In the genomic region with DNA sequence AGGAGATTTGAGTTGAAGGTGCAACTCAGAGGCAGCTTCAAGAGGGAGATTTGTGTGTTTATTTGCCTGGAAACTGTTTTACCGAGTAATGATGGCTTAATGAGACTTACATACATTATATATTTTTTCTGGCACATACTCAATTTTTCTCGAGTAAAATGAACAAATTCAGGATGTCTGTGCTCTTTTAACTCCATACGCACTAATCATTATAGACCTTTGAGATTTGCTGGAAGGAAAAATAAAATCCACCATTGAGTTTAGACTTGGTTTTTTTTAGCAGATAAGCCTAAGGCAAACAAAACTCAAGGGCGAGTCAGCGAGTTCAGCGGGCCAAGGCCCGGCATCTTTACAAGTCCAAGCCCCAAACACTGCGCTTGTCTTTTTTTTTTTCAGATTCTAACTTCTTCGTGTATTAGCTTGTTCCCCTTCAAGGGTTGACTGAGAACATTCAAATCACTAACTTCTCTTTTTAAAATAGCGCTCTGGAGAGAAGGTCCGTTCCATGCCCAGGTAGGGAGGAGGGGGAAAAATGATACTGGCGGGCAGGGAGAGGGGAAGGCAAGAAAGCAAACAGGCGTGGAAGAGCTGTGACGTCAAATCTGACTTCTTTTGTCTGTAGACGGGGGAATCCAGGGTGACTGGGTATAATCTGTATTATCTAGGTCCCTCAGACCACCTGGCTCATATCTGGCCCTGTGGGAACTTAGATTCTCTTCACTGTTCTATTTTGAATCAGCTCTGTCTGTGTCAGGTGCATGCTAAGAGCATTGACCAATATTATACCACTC, we compare ENCODE assay signal across 20 cellular contexts.
DNase-seq lines count a peak whose midpoint lies in the region; ATAC-seq and TF ChIP-seq lines count a peak whose summit lies in the region.
"Had no signal": no experiment of that assay in that cellular context is flagged by ENCODE, and none has a peak within 500 bp of the region (broad histone marks: within the 10 kb centered on the region; RNA-seq: fewer than 3 reads in every experiment).

No MANE protein-coding gene starts in this region.

- no peaks in the 10 kb centered on the region for H3K36me3 Mint-ChIP-seq in nephron (ENCODE audit: low read depth)
- H3K36me3 Mint-ChIP-seq in activated naive CD8-positive, alpha-beta T cell treated with anti-CD3 and anti-CD28 coated beads for 36 hours, result no peaks in the 10 kb centered on the region
- H3K36me3 Mint-ChIP-seq: CD4-positive, alpha-beta memory T cell had no signal

- H3K4me1 Mint-ChIP-seq in nephron, result peaks cover 12% of the 10 kb centered on the region
- H3K4me1 Mint-ChIP-seq in activated naive CD8-positive, alpha-beta T cell treated with anti-CD3 and anti-CD28 coated beads for 36 hours, result no peaks in the 10 kb centered on the region
- H3K4me1 Mint-ChIP-seq: CD4-positive, alpha-beta memory T cell had no signal

- H3K27me3 Mint-ChIP-seq in nephron (ENCODE audit: low read depth), result no peaks in the 10 kb centered on the region
- peaks cover 3% of the 10 kb centered on the region for H3K27me3 Mint-ChIP-seq in activated naive CD8-positive, alpha-beta T cell treated with anti-CD3 and anti-CD28 coated beads for 36 hours

- no peak overlapping the region for H3K4me3 Mint-ChIP-seq in nephron
- H3K4me3 Mint-ChIP-seq in activated naive CD8-positive, alpha-beta T cell treated with anti-CD3 and anti-CD28 coated beads for 36 hours, result no peak overlapping the region
- H3K4me3 Mint-ChIP-seq: CD4-positive, alpha-beta memory T cell had no signal

- H3K27ac Mint-ChIP-seq in nephron, result peak overlapping the region; percentile 59 to 72 (median 66)
- no peak overlapping the region for H3K27ac Mint-ChIP-seq in activated naive CD8-positive, alpha-beta T cell treated with anti-CD3 and anti-CD28 coated beads for 36 hours
- H3K27ac Mint-ChIP-seq: CD4-positive, alpha-beta memory T cell had no signal

- DNase-seq in D341Med (ENCODE audit: low spot score) (peak; percentile 64), HuH-7 (ENCODE audit: low spot score) (peak; percentile 35), SHP77 treated with DMSO at 0.1 percent for 48 hours (lab: John Stamatoyannopoulos, UW) (peak; percentile 71), NCI-H1092 (lab: John Stamatoyannopoulos, UW) (no peak)
- DNase-seq in activated naive CD8-positive, alpha-beta T cell treated with anti-CD3 and anti-CD28 coated beads for 36 hours, result no peak
- DNase-seq: ACHN; activated naive CD4-positive, alpha-beta T cell; CD4-positive, alpha-beta memory T cell; dorsolateral prefrontal cortex; esophagus squamous epithelium; midbrain; NCI-H1436 treated with DMSO at 0.1 percent for 48 hours; NCI-H69; nucleus accumbens; T-helper 2 cell; upper lobe of right lung had no signal

- ATAC-seq in GM19395 (IDR thresholded peaks at IDR 0.05; ENCODE audit: unreplicated experiment) (no peak), esophagus mucosa (no peak)
- ATAC-seq: activated CD4-positive, CD25-positive, alpha-beta regulatory T cell treated with anti-CD3 and anti-CD28 coated beads, Interleukin-2, amount 50 U/mL, for 24 hours; upper lobe of right lung had no signal

- no peaks in the 10 kb centered on the region for H3K9me3 Mint-ChIP-seq in nephron
- no peaks in the 10 kb centered on the region for H3K9me3 Mint-ChIP-seq in activated naive CD8-positive, alpha-beta T cell treated with anti-CD3 and anti-CD28 coated beads for 36 hours
- H3K9me3 Mint-ChIP-seq: CD4-positive, alpha-beta memory T cell had no signal

- no peak for TF ChIP-seq CTCF in nephron (IDR thresholded peaks at IDR 0.05; ENCODE audit: unreplicated experiment in 3 of 3)

Comparison
In these comparisons a context has a peak if more than half of its experiments do, and no peak if none do; other contexts are left out.
1. DNase-seq: peak in D341Med (single experiment), HuH-7 (single experiment) and SHP77 treated with DMSO at 0.1 percent for 48 hours (single experiment); none in activated naive CD8-positive, alpha-beta T cell treated with anti-CD3 and anti-CD28 coated beads for 36 hours (single experiment) and NCI-H1092 (single experiment).